ENCODE assay signal across 16 cellular contexts in genomic region chr12:32893458-32893857, GRCh38. TPM values are rescaled to one million over a fixed set of nuclear protein-coding genes. Genes with fewer than 3 reads are reported as not detected.
DNase-seq lines count a peak whose midpoint lies in the region; ATAC-seq and TF ChIP-seq lines count a peak whose summit lies in the region.
"Had no signal": no experiment of that assay in that cellular context is flagged by ENCODE, and none has a peak within 500 bp of the region (broad histone marks: within the 10 kb centered on the region; RNA-seq: fewer than 3 reads in every experiment).

No MANE protein-coding gene starts in this region.

- 9 to 13% methylated on average over 2 of the region's 2 CpGs for WGBS in heart right ventricle, 2 donors

- POLR2A ChIA-PET in WTC11 (lab: Charles Lee): interaction anchor here (0.6 to 0.9 kb wide), 4 partner anchors 25 to 138 kb away, joined by 3 to 7 read pairs (median 3); partner anchors contain the start of gene YARS2

- no peak for TF ChIP-seq CTCF in GM23338 (conservative IDR thresholded peaks at IDR 0.05; ENCODE audit: low read depth in 2 of 2)
- TF ChIP-seq CTCF in WTC11 (IDR thresholded peaks at IDR 0.05): no peak
- no peak for TF ChIP-seq CTCF in heart right ventricle (IDR thresholded peaks at IDR 0.05)
- no peak for TF ChIP-seq CTCF in neutrophil (IDR thresholded peaks at IDR 0.05)

- H3K27ac ChIP-seq in GM23338 (ENCODE audit: low read depth) (peak overlapping the region; percentile 96), heart right ventricle (peak overlapping the region; percentile 67 to 94 (median 87)), neutrophil (peak overlapping the region; percentile 53)
- H3K27ac ChIP-seq: SJCRH30, vagina had no signal

- no peaks in the 10 kb centered on the region for H3F3A ChIP-seq in GM23338 (replicated peaks; ENCODE audit: low read depth)

- H3K27ac Mint-ChIP-seq in GM23338: peak overlapping the region; percentile 86
- H3K27ac Mint-ChIP-seq in WTC11: peak overlapping the region; percentile 96
- H3K27ac Mint-ChIP-seq in stimulated activated naive B cell treated with anti-CD40 and anti-IgM and Interleukin-4, amounts not matched to agents 10 μg/mL and 1 μg/mL and 100 μg/mL, for 72 hours: no peak overlapping the region
- H3K27ac Mint-ChIP-seq in activated naive CD8-positive, alpha-beta T cell treated with anti-CD3 and anti-CD28 coated beads, Interleukin-2, amount 50 U/mL, for 24 hours: no peak overlapping the region
- H3K27ac Mint-ChIP-seq: natural killer cell had no signal

- H4K20me1 ChIP-seq in GM23338 (replicated peaks; ENCODE audit: insufficient read depth): no peaks in the 10 kb centered on the region

- ATAC-seq in GM23338: no peak
- ATAC-seq in WTC11: no peak
- peak in 6 of 8 donors; percentile 29 to 70 (median 43) for ATAC-seq in heart right ventricle
- no peak for ATAC-seq in stimulated activated naive B cell treated with anti-CD40 and anti-IgM and Interleukin-4, amounts not matched to agents 10 μg/mL and 1 μg/mL and 100 μg/mL, for 72 hours (replicated peaks)
- ATAC-seq in activated naive CD8-positive, alpha-beta T cell treated with anti-CD3 and anti-CD28 coated beads, Interleukin-2, amount 50 U/mL, for 24 hours: no peak
- no peak for ATAC-seq in GM21576 (IDR thresholded peaks at IDR 0.05; ENCODE audit: unreplicated experiment)
- ATAC-seq: natural killer cell had no signal

- H3K79me2 ChIP-seq in GM23338 (replicated peaks; ENCODE audit: insufficient read depth): peaks cover 54% of the 10 kb centered on the region

- H3K4me3 Mint-ChIP-seq in GM23338 (peak overlapping the region; percentile 1; the same call in 1 of the 3 replicates), WTC11 (peak overlapping the region; percentile 46)
- H3K4me3 Mint-ChIP-seq in stimulated activated naive B cell treated with anti-CD40 and anti-IgM and Interleukin-4, amounts not matched to agents 10 μg/mL and 1 μg/mL and 100 μg/mL, for 72 hours: no peak overlapping the region
- H3K4me3 Mint-ChIP-seq in activated naive CD8-positive, alpha-beta T cell treated with anti-CD3 and anti-CD28 coated beads, Interleukin-2, amount 50 U/mL, for 24 hours: no peak overlapping the region
- H3K4me3 Mint-ChIP-seq: natural killer cell had no signal

- peak overlapping the region; percentile 89 for H3K4me2 ChIP-seq in GM23338

- CTCF ChIA-PET in WTC11 (lab: Charles Lee): interaction anchor here (0.5 to 2.3 kb wide), 3 partner anchors 138 to 1258 kb away, joined by 3 to 11 read pairs (median 5); partner anchors contain the start of gene YARS2

- H3K9me2 ChIP-seq in GM23338 (ENCODE audit: insufficient read depth): no peaks in the 10 kb centered on the region

- H3K27me3 Mint-ChIP-seq in GM23338 (ENCODE audit: insufficient read depth, low read depth, poor library complexity) (peaks cover 9% of the 10 kb centered on the region), WTC11 (ENCODE audit: low read depth) (peaks cover 10% of the 10 kb centered on the region)
- peaks cover 51 to 67% of the 10 kb centered on the region in 2 donors for H3K27me3 Mint-ChIP-seq in stimulated activated naive B cell treated with anti-CD40 and anti-IgM and Interleukin-4, amounts not matched to agents 10 μg/mL and 1 μg/mL and 100 μg/mL, for 72 hours
- H3K27me3 Mint-ChIP-seq in activated naive CD8-positive, alpha-beta T cell treated with anti-CD3 and anti-CD28 coated beads, Interleukin-2, amount 50 U/mL, for 24 hours: peaks cover 52% of the 10 kb centered on the region

- intact Hi-C loops in heart right ventricle (cut with DNase I): loop anchor here in 4 of 10 donors (2.0 to 10.0 kb wide), 4 partner anchors 15 to 89 kb away; no protein-coding TSS in a partner anchor

- H3K9me3 Mint-ChIP-seq in GM23338: no peaks in the 10 kb centered on the region
- H3K9me3 Mint-ChIP-seq in WTC11: no peaks in the 10 kb centered on the region
- H3K9me3 Mint-ChIP-seq in stimulated activated naive B cell treated with anti-CD40 and anti-IgM and Interleukin-4, amounts not matched to agents 10 μg/mL and 1 μg/mL and 100 μg/mL, for 72 hours: no peaks in the 10 kb centered on the region
- H3K9me3 Mint-ChIP-seq in activated naive CD8-positive, alpha-beta T cell treated with anti-CD3 and anti-CD28 coated beads, Interleukin-2, amount 50 U/mL, for 24 hours: no peaks in the 10 kb centered on the region
- H3K9me3 Mint-ChIP-seq: natural killer cell had no signal

- no peaks in the 10 kb centered on the region for H3K36me3 ChIP-seq in GM23338 (ENCODE audit: insufficient read depth)
- no peaks in the 10 kb centered on the region for H3K36me3 ChIP-seq in heart right ventricle
- H3K36me3 ChIP-seq in neutrophil: no peaks in the 10 kb centered on the region
- H3K36me3 ChIP-seq: SJCRH30, vagina had no signal

- no peak overlapping the region for H2AFZ ChIP-seq in GM23338

- H3K9me3 ChIP-seq in heart right ventricle (no peaks in the 10 kb centered on the region), neutrophil (no peaks in the 10 kb centered on the region)
- H3K9me3 ChIP-seq: SJCRH30, vagina had no signal

- H3K36me3 Mint-ChIP-seq in GM23338 (ENCODE audit: low read depth): no peaks in the 10 kb centered on the region; the same call in 2 of the 3 replicates
- H3K36me3 Mint-ChIP-seq in WTC11: 0 out of 2 replicates have a peak, but pooled peaks cover 3% of the 10 kb centered on the region
- H3K36me3 Mint-ChIP-seq in stimulated activated naive B cell treated with anti-CD40 and anti-IgM and Interleukin-4, amounts not matched to agents 10 μg/mL and 1 μg/mL and 100 μg/mL, for 72 hours: no peaks in the 10 kb centered on the region
- no peaks in the 10 kb centered on the region for H3K36me3 Mint-ChIP-seq in activated naive CD8-positive, alpha-beta T cell treated with anti-CD3 and anti-CD28 coated beads, Interleukin-2, amount 50 U/mL, for 24 hours (ENCODE audit: low read depth)
- H3K36me3 Mint-ChIP-seq: natural killer cell had no signal

- H3K27me3 ChIP-seq in GM23338 (ENCODE audit: insufficient read depth) (no peaks in the 10 kb centered on the region), heart right ventricle (peaks cover 0 to 44% (median 23%) of the 10 kb centered on the region in 7 donors), neutrophil (no peaks in the 10 kb centered on the region)
- H3K27me3 ChIP-seq: SJCRH30, vagina had no signal

- H3K4me1 ChIP-seq in GM23338 (ENCODE audit: insufficient read depth) (peaks cover 47% of the 10 kb centered on the region), heart right ventricle (peaks cover 0 to 45% (median 13%) of the 10 kb centered on the region in 9 donors), neutrophil (ENCODE audit: control insufficient read depth in 1 of 2, insufficient read depth in 1 of 2, low read depth in 1 of 2, low read length in 1 of 2) (peaks cover 54 to 58% of the 10 kb centered on the region in 2 experiments)
- H3K4me1 ChIP-seq: SJCRH30 had no signal

- H3K4me1 Mint-ChIP-seq in GM23338: peaks cover 56% of the 10 kb centered on the region
- peaks cover 60% of the 10 kb centered on the region for H3K4me1 Mint-ChIP-seq in WTC11
- peaks cover 11 to 19% of the 10 kb centered on the region in 2 donors for H3K4me1 Mint-ChIP-seq in stimulated activated naive B cell treated with anti-CD40 and anti-IgM and Interleukin-4, amounts not matched to agents 10 μg/mL and 1 μg/mL and 100 μg/mL, for 72 hours
- H3K4me1 Mint-ChIP-seq in activated naive CD8-positive, alpha-beta T cell treated with anti-CD3 and anti-CD28 coated beads, Interleukin-2, amount 50 U/mL, for 24 hours: peaks cover 13% of the 10 kb centered on the region

- DNase-seq in GM23338 (ENCODE audit: low spot score) (peak; percentile 46), WTC11 (ENCODE audit: low spot score) (no peak), heart right ventricle (no peak), NCI-H510A (lab: John Stamatoyannopoulos, UW) (no peak)
- no peak for DNase-seq in stimulated activated naive B cell treated with anti-CD40 and anti-IgM and Interleukin-4, amounts not matched to agents 10 μg/mL and 1 μg/mL and 100 μg/mL, for 72 hours
- DNase-seq in activated naive CD8-positive, alpha-beta T cell treated with anti-CD3 and anti-CD28 coated beads, Interleukin-2, amount 50 U/mL, for 24 hours: no peak
- DNase-seq: DMS53, foreskin melanocyte, Karpas-422, kidney glomerular epithelial cell, natural killer cell, NCI-H187 treated with DMSO at 0.1 percent for 48 hours, SJCRH30 had no signal

- H3K4me3 ChIP-seq in GM23338 (peak overlapping the region; percentile 22; the same call in 1 of the 2 replicates), heart right ventricle (peak overlapping the region; percentile 19 to 92 (median 72)), neutrophil (ENCODE audit: low read depth in 1 of 2, low read length in 1 of 2) (no peak overlapping the region)
- H3K4me3 ChIP-seq: SJCRH30, vagina had no signal

TF ChIP-seq in GM23338, 12 proteins besides CTCF, POLR2A, EP300 and RAD21 (continues in another document):
- TF ChIP-seq STAT1 (IDR thresholded peaks at IDR 0.05; ENCODE audit: unreplicated experiment): no peak
- no peak for TF ChIP-seq JUNB (IDR thresholded peaks at IDR 0.05; ENCODE audit: unreplicated experiment)

TF ChIP-seq in WTC11, 78 proteins besides CTCF, POLR2A, EP300 and RAD21:
- no peak for TF ChIP-seq SMAD3 (CRISPR knock-in tag; IDR thresholded peaks at IDR 0.05; ENCODE audit: borderline replicate concordance)
- TF ChIP-seq GABPB1 (CRISPR knock-in tag; IDR thresholded peaks at IDR 0.05): 0 out of 2 replicates have a peak, but pooled peaks have one; percentile 19
TF ChIP-seq in WTC11: peak in this region for 1.

RNA-seq across cellular contexts. Expression of gene PKP2, which starts 3.1 kb away (rescaled TPM):
- 47.6 and 49.9 TPM in 2 replicates for total RNA-seq in GM23338 (2014; rRNA removed; shearing (Covaris generic))
- polyA plus RNA-seq in GM23338 (2016; fragmentation: Nextera tagmentation; extraction: Ambion mirVana) (17.8 and 24.6 TPM in 2 replicates), heart right ventricle (100 to 1,000 TPM in 1 of 2 donors, 10 to 100 TPM in 1; 92.3 to 137 TPM)
- total RNA-seq in WTC11 (2021) (21.7 to 22.0 TPM (median 21.9 TPM) in 3 replicates), heart right ventricle (100 to 1,000 TPM; 280 to 639 (median 425) TPM)

Comparison
In these comparisons a context has a peak if more than half of its experiments do, and no peak if none do; other contexts are left out.
1. ATAC-seq: peak in heart right ventricle (6 of 8); none in GM23338 (single experiment), WTC11 (single experiment), stimulated activated naive B cell treated with anti-CD40 and anti-IgM and Interleukin-4, amounts not matched to agents 10 μg/mL and 1 μg/mL and 100 μg/mL, for 72 hours (0 of 2), activated naive CD8-positive, alpha-beta T cell treated with anti-CD3 and anti-CD28 coated beads, Interleukin-2, amount 50 U/mL, for 24 hours (single experiment) and GM21576 (single experiment).
2. H3K4me3 ChIP-seq: peak in GM23338 (single experiment) and heart right ventricle (10 of 10); none in neutrophil (0 of 2).
3. H3K27ac Mint-ChIP-seq: peak in GM23338 (single experiment) and WTC11 (single experiment); none in stimulated activated naive B cell treated with anti-CD40 and anti-IgM and Interleukin-4, amounts not matched to agents 10 μg/mL and 1 μg/mL and 100 μg/mL, for 72 hours (single experiment) and activated naive CD8-positive, alpha-beta T cell treated with anti-CD3 and anti-CD28 coated beads, Interleukin-2, amount 50 U/mL, for 24 hours (single experiment).
4. H3K4me3 Mint-ChIP-seq: peak in GM23338 (single experiment) and WTC11 (single experiment); none in stimulated activated naive B cell treated with anti-CD40 and anti-IgM and Interleukin-4, amounts not matched to agents 10 μg/mL and 1 μg/mL and 100 μg/mL, for 72 hours (0 of 2) and activated naive CD8-positive, alpha-beta T cell treated with anti-CD3 and anti-CD28 coated beads, Interleukin-2, amount 50 U/mL, for 24 hours (single experiment).
5. Peak in every context shown above with its lines, with median percentiles within 50 percentile points of each other: H3K27ac ChIP-seq.